Comparison of ENCODE assay signal across 9 cellular contexts in genomic region chr10:73810358-73810734, GRCh38. TPM values are rescaled to one million over a fixed set of nuclear protein-coding genes. Genes with fewer than 3 reads are reported as not detected.
DNase-seq lines count a peak whose midpoint lies in the region; ATAC-seq and TF ChIP-seq lines count a peak whose summit lies in the region.
"Had no signal": no experiment of that assay in that cellular context is flagged by ENCODE, and none has a peak within 500 bp of the region (broad histone marks: within the 10 kb centered on the region; RNA-seq: fewer than 3 reads in every experiment).

No MANE protein-coding gene starts in this region.

- intact Hi-C loops in left lung (cut with DNase I), result no loop called here

- H3K27ac ChIP-seq in left lung, result peak overlapping the region in 1 of 2 donors; percentile 95
- H3K27ac ChIP-seq in tibial nerve, result peak overlapping the region in 3 of 4 donors; percentile 60 to 98 (median 95)

- H3K27ac Mint-ChIP-seq in activated T-cell treated with anti-CD3 and anti-CD28 coated beads, Interleukin-2, amount 50 U/mL, for 24 hours, result peak overlapping the region; percentile 95
- H3K27ac Mint-ChIP-seq in activated naive CD8-positive, alpha-beta T cell treated with anti-CD3 and anti-CD28 coated beads, Interleukin-2, amount 10 ng/mL, durations not matched to agents 7 days and 5 days, result peak overlapping the region; percentile 95

- peak overlapping the region; percentile 84 to 94 for H3K4me3 ChIP-seq in left lung
- H3K4me3 ChIP-seq in tibial nerve, result peak overlapping the region; percentile 75 to 95 (median 90)

- no peak for ATAC-seq in activated naive CD8-positive, alpha-beta T cell treated with anti-CD3 and anti-CD28 coated beads, Interleukin-2, amount 10 ng/mL, durations not matched to agents 7 days and 5 days (ENCODE audit: low read depth)
- ATAC-seq in left lung (no peak), GM18873 (IDR thresholded peaks at IDR 0.05; ENCODE audit: low FRiP score, unreplicated experiment) (no peak)

- H3K36me3 ChIP-seq in left lung (peaks cover 0 to 60% of the 10 kb centered on the region in 2 donors), tibial nerve (peaks cover 3 to 62% (median 13%) of the 10 kb centered on the region in 3 donors)

- no peaks in the 10 kb centered on the region for H3K27me3 Mint-ChIP-seq in activated T-cell treated with anti-CD3 and anti-CD28 coated beads, Interleukin-2, amount 50 U/mL, for 24 hours
- H3K27me3 Mint-ChIP-seq in activated naive CD8-positive, alpha-beta T cell treated with anti-CD3 and anti-CD28 coated beads, Interleukin-2, amount 10 ng/mL, durations not matched to agents 7 days and 5 days, result no peaks in the 10 kb centered on the region

- peaks cover 75% of the 10 kb centered on the region for H3K36me3 Mint-ChIP-seq in activated T-cell treated with anti-CD3 and anti-CD28 coated beads, Interleukin-2, amount 50 U/mL, for 24 hours (ENCODE audit: low read depth)
- H3K36me3 Mint-ChIP-seq in activated naive CD8-positive, alpha-beta T cell treated with anti-CD3 and anti-CD28 coated beads, Interleukin-2, amount 10 ng/mL, durations not matched to agents 7 days and 5 days, result peaks cover 28% of the 10 kb centered on the region

- H3K4me1 ChIP-seq in left lung (peaks cover 5 to 49% of the 10 kb centered on the region in 2 donors), tibial nerve (peaks cover 0 to 34% (median 14%) of the 10 kb centered on the region in 4 donors)

- peaks cover 47% of the 10 kb centered on the region for H3K4me1 Mint-ChIP-seq in activated T-cell treated with anti-CD3 and anti-CD28 coated beads, Interleukin-2, amount 50 U/mL, for 24 hours (ENCODE audit: low read depth)
- H3K4me1 Mint-ChIP-seq in activated naive CD8-positive, alpha-beta T cell treated with anti-CD3 and anti-CD28 coated beads, Interleukin-2, amount 10 ng/mL, durations not matched to agents 7 days and 5 days, result peaks cover 35% of the 10 kb centered on the region

- no peak for TF ChIP-seq CTCF in left lung (IDR thresholded peaks at IDR 0.05)
- no peak for TF ChIP-seq CTCF in tibial nerve (IDR thresholded peaks at IDR 0.05)

- H3K4me3 Mint-ChIP-seq in activated T-cell treated with anti-CD3 and anti-CD28 coated beads, Interleukin-2, amount 50 U/mL, for 24 hours, result peak overlapping the region; percentile 86
- peak overlapping the region; percentile 96 for H3K4me3 Mint-ChIP-seq in activated naive CD8-positive, alpha-beta T cell treated with anti-CD3 and anti-CD28 coated beads, Interleukin-2, amount 10 ng/mL, durations not matched to agents 7 days and 5 days

- no peak for DNase-seq in activated T-cell treated with anti-CD3 and anti-CD28 coated beads, Interleukin-2, amount 50 U/mL, for 24 hours
- no peak for DNase-seq in activated T-cell treated with anti-CD3 and anti-CD28 coated beads, Interleukin-2, amount 50 U/mL, for 48 hours
- DNase-seq in activated naive CD8-positive, alpha-beta T cell treated with anti-CD3 and anti-CD28 coated beads, Interleukin-2, amount 10 ng/mL, durations not matched to agents 7 days and 5 days, result no peak
- no peak for DNase-seq in left lung
- DNase-seq in tibial nerve (ENCODE audit: low spot score in 2 of 2), result no peak
- DNase-seq in NCI-H510A (lab: John Stamatoyannopoulos, UW), result no peak
- no peak for DNase-seq in activated gamma-delta T cell treated with Interleukin-2 at 50 U/mL for 16 hours
- DNase-seq: NCI-H1105 treated with DMSO at 0.1 percent for 48 hours had no signal

- H3K9me3 Mint-ChIP-seq in activated T-cell treated with anti-CD3 and anti-CD28 coated beads, Interleukin-2, amount 50 U/mL, for 24 hours, result no peaks in the 10 kb centered on the region
- H3K9me3 Mint-ChIP-seq in activated naive CD8-positive, alpha-beta T cell treated with anti-CD3 and anti-CD28 coated beads, Interleukin-2, amount 10 ng/mL, durations not matched to agents 7 days and 5 days, result no peaks in the 10 kb centered on the region

- no peak for TF ChIP-seq EP300 in tibial nerve (IDR thresholded peaks at IDR 0.05)

- TF ChIP-seq POLR2A in tibial nerve (IDR thresholded peaks at IDR 0.05), result no peak

- POLR2A ChIA-PET in activated naive CD8-positive, alpha-beta T cell treated with anti-CD3 and anti-CD28 coated beads, Interleukin-2, amount 10 ng/mL, durations not matched to agents 7 days and 5 days (lab: Charles Lee), result interaction anchor here (0.6 to 3.4 kb wide), 14 partner anchors 15 to 333 kb away, joined by 3 to 32 read pairs (median 5); partner anchors contain the start of genes CHCHD1, SEC24C and ZSWIM8

- H3K27me3 ChIP-seq in left lung, result no peaks in the 10 kb centered on the region
- H3K27me3 ChIP-seq in tibial nerve, result no peaks in the 10 kb centered on the region

- 61 to 62% methylated on average over 7 of the region's 7 CpGs for WGBS in tibial nerve, 2 donors

- H3K9me3 ChIP-seq in left lung (no peaks in the 10 kb centered on the region), tibial nerve (no peaks in the 10 kb centered on the region)

RNA-seq across cellular contexts. Expression of gene NDST2, which starts 1.1 kb away (rescaled TPM):
- 10 to 100 TPM; 80.1 to 82.0 TPM for total RNA-seq in activated naive CD8-positive, alpha-beta T cell treated with anti-CD3 and anti-CD28 coated beads, Interleukin-2, amount 10 ng/mL, durations not matched to agents 7 days and 5 days
- total RNA-seq in left lung (10 to 100 TPM; 24.1 to 32.2 TPM), tibial nerve (10 to 100 TPM; 44.8 to 99.3 (median 61.7) TPM)

RNA-seq across cellular contexts. Expression of gene ZSWIM8, which starts 24.9 kb away (rescaled TPM):
- total RNA-seq in activated naive CD8-positive, alpha-beta T cell treated with anti-CD3 and anti-CD28 coated beads, Interleukin-2, amount 10 ng/mL, durations not matched to agents 7 days and 5 days, result 10 to 100 TPM; 93.4 to 95.2 TPM
- 100 to 1,000 TPM; 103 to 112 TPM for total RNA-seq in left lung
- total RNA-seq in tibial nerve, result 100 to 1,000 TPM; 104 to 138 (median 121) TPM

RNA-seq across cellular contexts. Expression of gene CHCHD1, which starts 28.5 kb away (rescaled TPM):
- 10 to 100 TPM; 23.0 to 24.8 TPM for total RNA-seq in activated naive CD8-positive, alpha-beta T cell treated with anti-CD3 and anti-CD28 coated beads, Interleukin-2, amount 10 ng/mL, durations not matched to agents 7 days and 5 days
- total RNA-seq in left lung, result 10 to 100 TPM; 24.8 to 27.5 TPM
- 10 to 100 TPM in 3 of 4 donors, 1 to 10 TPM in 1; 8.2 to 33.0 (median 16.2) TPM for total RNA-seq in tibial nerve
